16 cellular contexts compared by ENCODE assay signal in the genomic region with DNA sequence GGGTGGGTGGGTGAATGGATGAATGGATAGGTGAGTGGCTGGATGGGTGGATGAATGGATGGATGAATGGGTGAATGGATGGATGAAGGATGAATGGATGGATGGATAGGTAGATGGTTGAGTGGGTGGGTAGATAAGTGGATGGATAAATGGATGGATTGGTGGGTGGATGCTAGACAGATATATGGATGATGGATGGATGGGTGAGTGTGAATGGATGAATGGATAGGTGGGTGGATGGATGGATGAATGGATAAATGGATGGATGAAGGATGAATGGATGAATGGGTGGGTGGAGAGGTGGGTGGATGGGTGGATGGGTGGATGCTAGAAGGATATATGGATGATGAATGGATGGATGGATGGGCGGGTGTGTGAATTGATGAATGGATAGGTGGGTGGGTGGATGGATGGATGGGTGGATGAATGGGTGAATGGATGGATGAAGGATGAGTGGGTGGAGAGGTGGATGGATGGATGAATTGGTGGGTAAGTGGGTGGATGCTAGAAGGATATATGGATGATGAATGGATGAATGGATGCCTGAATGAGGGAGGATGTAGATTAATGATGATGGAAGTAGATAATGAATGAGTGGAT. TPM values are rescaled to one million over a fixed set of nuclear protein-coding genes. Genes with fewer than 3 reads are reported as not detected.
DNase-seq lines count a peak whose midpoint lies in the region; FAIRE-seq and TF ChIP-seq lines count a peak whose summit lies in the region.
"Had no signal": no experiment of that assay in that cellular context is flagged by ENCODE, and none has a peak within 500 bp of the region (broad histone marks: within the 10 kb centered on the region; RNA-seq: fewer than 3 reads in every experiment).

No MANE protein-coding gene starts in this region.

- no peaks in the 10 kb centered on the region for H3K27me3 ChIP-seq in WERI-Rb-1 (ENCODE audit: insufficient read depth, low read depth, severe bottlenecking)
- H3K27me3 ChIP-seq in A673 (replicated peaks; ENCODE audit: insufficient read depth, low read depth, low read length, poor library complexity): no peaks in the 10 kb centered on the region
- H3K27me3 ChIP-seq: BE2C had no signal

- H3K4me1 Mint-ChIP-seq in endothelial cell (ENCODE audit: unreplicated experiment) (no peaks in the 10 kb centered on the region), type B pancreatic cell (ENCODE audit: unreplicated experiment) (peaks cover 8% of the 10 kb centered on the region)
- H3K4me1 Mint-ChIP-seq: CD4-positive, alpha-beta memory T cell had no signal

- intact Hi-C loops in A673 (cut with micrococcal nuclease; ENCODE audit: unreplicated experiment): no loop called here

- peaks cover 3% of the 10 kb centered on the region for H3K27me3 Mint-ChIP-seq in endothelial cell (ENCODE audit: unreplicated experiment)
- peaks cover 7% of the 10 kb centered on the region for H3K27me3 Mint-ChIP-seq in type B pancreatic cell

- DNase-seq in HTR-8/SVneo (ENCODE audit: insufficient read length, low spot score) (no peak), WERI-Rb-1 (peak; percentile 1), endothelial cell (ENCODE audit: low spot score) (no peak), type B pancreatic cell (ENCODE audit: extremely low spot score, unreplicated experiment) (peak; percentile 10), A673 (ENCODE audit: low spot score) (no peak)
- DNase-seq in activated CD4-positive, alpha-beta T cell treated with anti-CD3 and anti-CD28 coated beads for 1 hour: no peak
- no peak for DNase-seq in activated CD4-positive, CD25-positive, alpha-beta regulatory T cell (lab: John Stamatoyannopoulos, UW)
- DNase-seq: BE2C; CD4-positive, alpha-beta memory T cell; GM23248; H7 had no signal

- FAIRE-seq in HTR-8/SVneo (lab: Jason Lieb, UNC): peak; percentile 48
- FAIRE-seq: A204.1, GM12878, GM18507, HepG2 had no signal

- H3K4me1 ChIP-seq in A673 (ENCODE audit: insufficient read depth, low read length, poor library complexity, severe bottlenecking): no peaks in the 10 kb centered on the region

- H3K27ac ChIP-seq in WERI-Rb-1 (no peak overlapping the region), A673 (ENCODE audit: low read depth, low read length, poor library complexity, severe bottlenecking) (no peak overlapping the region)
- H3K27ac ChIP-seq: C4-2B, GM23248 had no signal

- H3K9me3 Mint-ChIP-seq in endothelial cell (ENCODE audit: unreplicated experiment) (no peaks in the 10 kb centered on the region), type B pancreatic cell (no peaks in the 10 kb centered on the region)

- TF ChIP-seq CTCF in WERI-Rb-1 (IDR thresholded peaks at IDR 0.05; ENCODE audit: low read depth, low read length) (no peak), endothelial cell (IDR thresholded peaks at IDR 0.05; ENCODE audit: unreplicated experiment) (no peak), type B pancreatic cell (conservative IDR thresholded peaks at IDR 0.05) (no peak), A673 (conservative IDR thresholded peaks at IDR 0.05; ENCODE audit: low read depth, low read length) (no peak)

- H3K9me3 ChIP-seq in WERI-Rb-1 (ENCODE audit: severe bottlenecking) (no peaks in the 10 kb centered on the region), A673 (ENCODE audit: low read depth, low read length, poor library complexity, severe bottlenecking) (peaks cover under 1% of the 10 kb centered on the region)
- H3K9me3 ChIP-seq: BE2C had no signal

- no TSS peak for BruUV-seq in A673 (replicated peaks; lab: Mats Ljungman, UMichigan)

- H3K4me3 Mint-ChIP-seq in endothelial cell (ENCODE audit: unreplicated experiment) (peak overlapping the region; percentile 14), type B pancreatic cell (no peak overlapping the region)
- H3K4me3 Mint-ChIP-seq: CD4-positive, alpha-beta memory T cell had no signal

- peaks cover 47% of the 10 kb centered on the region for H3K36me3 ChIP-seq in WERI-Rb-1
- no peaks in the 10 kb centered on the region for H3K36me3 ChIP-seq in A673 (ENCODE audit: insufficient read depth, low read length, poor library complexity, severe bottlenecking)
- H3K36me3 ChIP-seq: BE2C had no signal

- H3K27ac Mint-ChIP-seq in endothelial cell (ENCODE audit: unreplicated experiment) (no peak overlapping the region), type B pancreatic cell (no peak overlapping the region)
- H3K27ac Mint-ChIP-seq: CD4-positive, alpha-beta memory T cell had no signal

- no peak overlapping the region for H3K4me3 ChIP-seq in WERI-Rb-1 (ENCODE audit: low read depth, low read length)
- H3K4me3 ChIP-seq in A673 (ENCODE audit: low read depth, low read length, poor library complexity, severe bottlenecking): no peak overlapping the region
- H3K4me3 ChIP-seq: GM12878, GM23248 had no signal

- H3K36me3 Mint-ChIP-seq in endothelial cell (ENCODE audit: low read depth, unreplicated experiment) (peaks cover 21% of the 10 kb centered on the region), type B pancreatic cell (peaks cover 7% of the 10 kb centered on the region)

- CTCF ChIA-PET in A673 (lab: Charles Lee): no interaction called here

- POLR2A ChIA-PET in A673 (lab: Charles Lee; ENCODE audit: low non-redundant PET): no interaction called here

RNA-seq across cellular contexts. Expression of gene ELFN1, which starts 20.4 kb away (rescaled TPM):
- total RNA-seq in endothelial cell (ENCODE audit: unreplicated experiment): 10.6 TPM
- total RNA-seq in type B pancreatic cell (ENCODE audit: low replicate concordance): 5.7 and 5.8 TPM in 2 replicates
- 0.09 TPM in 1 of 2 replicates, not detected in the other for total RNA-seq in A673 (2021)
- total RNA-seq: GM12878 had no signal

Comparison
In these comparisons a context has a peak if more than half of its experiments do, and no peak if none do; other contexts are left out.
1. DNase-seq: peak in WERI-Rb-1 (single experiment) and type B pancreatic cell (single experiment); none in HTR-8/SVneo (single experiment), endothelial cell (single experiment), A673 (single experiment), activated CD4-positive, alpha-beta T cell treated with anti-CD3 and anti-CD28 coated beads for 1 hour (single experiment) and activated CD4-positive, CD25-positive, alpha-beta regulatory T cell (0 of 4).